24 cellular contexts compared by ENCODE assay signal in the genomic region with DNA sequence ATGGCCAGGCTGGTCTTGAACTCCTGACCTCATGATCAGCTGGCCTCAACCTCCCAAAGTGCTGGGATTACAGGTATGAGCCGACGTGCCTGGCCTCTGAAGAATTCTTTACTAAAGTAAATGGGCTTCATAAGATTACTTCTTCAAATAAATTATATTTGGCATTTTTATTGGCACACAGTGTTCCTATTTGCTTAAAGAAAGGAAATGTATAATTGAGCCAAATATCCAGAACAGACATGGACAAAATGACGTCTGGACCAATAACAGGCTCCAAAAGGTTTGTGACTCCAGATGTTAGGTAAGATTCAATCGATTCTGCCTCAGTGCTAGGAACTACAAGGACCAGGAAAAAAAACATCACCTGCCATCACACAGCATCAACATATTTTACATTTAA.
"Had no signal": no experiment of that assay in that cellular context is flagged by ENCODE, and none has a peak within 500 bp of the region (broad histone marks: within the 10 kb centered on the region; RNA-seq: fewer than 3 reads in every experiment).

No MANE protein-coding gene starts in this region.

- H3K9me3 ChIP-seq: Peyer's patch had no signal

- H3K27ac ChIP-seq: PC-9, Peyer's patch, SJCRH30 had no signal

- H3K4me3 ChIP-seq: PC-9, Peyer's patch, SJCRH30 had no signal

- DNase-seq: IMR-90, Karpas-422, KG1, MM.1S, NCI-H1092 treated with DMSO at 0.1 percent for 48 hours, NCI-H1436, NCI-H187, NCI-H2029, NCI-H2081 treated with DMSO at 0.1 percent for 48 hours, NCI-H2171, NCI-H226, NCI-H446, NCI-H510A, NCI-H524 treated with DMSO at 0.1 percent for 48 hours, NCI-H69, NCI-H774, OCI-M1, PC-9, Peyer's patch, SHP77 treated with DMSO at 0.1 percent for 48 hours, SJCRH30 had no signal

- H3K4me1 ChIP-seq: Peyer's patch had no signal

- ATAC-seq: HepG2, Right ventricle myocardium inferior, SK-N-SH treated with all-trans-retinoic acid at 6 μM for 48 hours had no signal

- H2AFZ ChIP-seq: PC-9 had no signal

- H3K4me2 ChIP-seq: PC-9 had no signal

- H3K27me3 ChIP-seq: Peyer's patch, SJCRH30 had no signal
